Comparison of ENCODE assay signal across 30 cellular contexts in the genomic region with DNA sequence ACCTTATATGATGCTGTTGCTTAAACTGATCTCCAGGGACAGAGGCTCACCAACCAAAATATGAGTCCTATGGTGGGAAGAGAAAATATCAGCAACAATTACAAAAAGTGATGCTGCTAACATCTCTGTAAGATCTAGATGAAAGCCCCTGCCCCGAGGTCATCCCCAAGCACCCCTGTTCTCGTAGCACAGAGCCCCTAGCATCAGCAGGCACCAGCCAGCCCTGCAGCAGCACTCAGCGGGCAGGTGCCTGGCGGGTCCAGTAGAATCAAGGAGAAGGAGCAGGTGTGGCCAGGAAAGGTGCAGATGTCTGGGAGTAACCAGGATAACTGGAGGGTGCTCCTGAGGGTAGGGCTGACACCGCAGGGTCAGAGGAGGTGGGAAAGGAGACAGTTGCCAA.
"Had no signal": no experiment of that assay in that cellular context is flagged by ENCODE, and none has a peak within 500 bp of the region (broad histone marks: within the 10 kb centered on the region; RNA-seq: fewer than 3 reads in every experiment).

No MANE protein-coding gene starts in this region.

- H3K27ac ChIP-seq: ascending aorta, cardiac muscle cell, VCaP had no signal

- H3K27me3 ChIP-seq: ascending aorta, cardiac muscle cell had no signal

- ATAC-seq: activated CD8-positive, alpha-beta memory T cell treated with anti-CD3 and anti-CD28 coated beads, Interleukin-2, amount 10 ng/mL, durations not matched to agents 7 days and 5 days; activated CD8-positive, alpha-beta T cell treated with anti-CD3 and anti-CD28 coated beads for 36 hours; activated naive CD8-positive, alpha-beta T cell treated with anti-CD3 and anti-CD28 coated beads, Interleukin-2, amount 50 U/mL, for 24 hours; activated T-cell treated with anti-CD3 and anti-CD28 coated beads, Interleukin-2, amount 50 U/mL, for 4 hours; activated T-cell treated with anti-CD3 and anti-CD28 coated beads, Interleukin-2, amount 50 U/mL, for 72 hours; activated T-helper 17 cell treated with anti-CD3 and anti-CD28 coated beads, Interleukin-2, amount 50 U/mL, for 72 hours had no signal

- DNase-seq: activated B cell treated with CpG ODN at 0.5 μM for 24 hours; activated CD4-positive, alpha-beta memory T cell treated with anti-CD3 and anti-CD28 coated beads for 36 hours; activated CD4-positive, alpha-beta T cell treated with anti-CD3 and anti-CD28 coated beads for 4 hours; activated CD4-positive, alpha-beta T cell treated with anti-CD3 and anti-CD28 coated beads, Interleukin-2, amount 10 ng/mL, durations not matched to agents 24 days and 14 days; activated CD4-positive, alpha-beta T cell treated with anti-CD3 and anti-CD28 coated beads, Interleukin-2, amount 50 U/mL, for 1 hour; activated CD4-positive, alpha-beta T cell treated with anti-CD3 and anti-CD28 coated beads, Interleukin-2, amount 50 U/mL, for 4 hours; activated CD4-positive, CD25-positive, alpha-beta regulatory T cell treated with anti-CD3 and anti-CD28 coated beads, Interleukin-2, amount 50 U/mL, for 72 hours; activated CD8-positive, alpha-beta memory T cell treated with anti-CD3 and anti-CD28 coated beads, Interleukin-2, amount 10 ng/mL, durations not matched to agents 7 days and 5 days; activated CD8-positive, alpha-beta T cell treated with anti-CD3 and anti-CD28 coated beads for 36 hours; activated effector memory CD4-positive, alpha-beta T cell treated with anti-CD3 and anti-CD28 coated beads, Interleukin-2, amount 50 U/mL, for 16 hours; activated gamma-delta T cell treated with Interleukin-2 at 50 U/mL for 16 hours; activated naive CD4-positive, alpha-beta T cell; activated naive CD4-positive, alpha-beta T cell treated with anti-CD3 and anti-CD28 coated beads for 36 hours; activated naive CD8-positive, alpha-beta T cell treated with anti-CD3 and anti-CD28 coated beads, Interleukin-2, amount 10 ng/mL, durations not matched to agents 7 days and 5 days; activated naive CD8-positive, alpha-beta T cell treated with anti-CD3 and anti-CD28 coated beads, Interleukin-2, amount 50 U/mL, for 24 hours; activated T-cell treated with anti-CD3 and anti-CD28 coated beads for 4 hours; activated T-cell treated with anti-CD3 and anti-CD28 coated beads, Interleukin-2, amount 50 U/mL, for 1 hour; activated T-cell treated with anti-CD3 and anti-CD28 coated beads, Interleukin-2, amount 50 U/mL, for 4 hours; activated T-cell treated with anti-CD3 and anti-CD28 coated beads, Interleukin-2, amount 50 U/mL, for 72 hours; amygdala; anterior cingulate cortex; caudate nucleus; cerebellar nuclear complex; T-helper 1 cell; T-helper 2 cell; T-helper 9 cell had no signal

- H3K4me1 ChIP-seq: ascending aorta had no signal

- H3K36me3 ChIP-seq: ascending aorta, cardiac muscle cell had no signal

- H3K4me3 ChIP-seq: ascending aorta, cardiac muscle cell had no signal

- H3K9me3 ChIP-seq: ascending aorta had no signal
